ENCODE assay signal across 13 cellular contexts in genomic region chr2:28343184-28343942, GRCh38. TPM values are rescaled to one million over a fixed set of nuclear protein-coding genes. Genes with fewer than 3 reads are reported as not detected.
DNase-seq lines count a peak whose midpoint lies in the region; ATAC-seq, FAIRE-seq and TF ChIP-seq lines count a peak whose summit lies in the region.
"Had no signal": no experiment of that assay in that cellular context is flagged by ENCODE, and none has a peak within 500 bp of the region (broad histone marks: within the 10 kb centered on the region; RNA-seq: fewer than 3 reads in every experiment).

No MANE protein-coding gene starts in this region.

- peaks cover 3% of the 10 kb centered on the region for H3K36me3 Mint-ChIP-seq in neural progenitor cell

- H3K4me3 ChIP-seq in right atrium auricular region (no peak overlapping the region), breast epithelium (no peak overlapping the region), neural progenitor cell (no peak overlapping the region)

- H3F3A ChIP-seq in neural progenitor cell (ENCODE audit: low read depth), result peaks cover 12% of the 10 kb centered on the region

- peak overlapping the region; percentile 78 to 83 for H3K27ac ChIP-seq in right atrium auricular region
- peak overlapping the region; percentile 62 to 65 for H3K27ac ChIP-seq in breast epithelium
- no peak overlapping the region for H3K27ac ChIP-seq in neural progenitor cell

- DNase-seq in right atrium auricular region (ENCODE audit: low spot score) (no peak), left ventricle myocardium superior (no peak), breast epithelium (ENCODE audit: low spot score in 2 of 2) (no peak), neural progenitor cell (ENCODE audit: low spot score) (no peak), H54 (ENCODE audit: insufficient read length, low spot score) (no peak), NCI-H187 (lab: John Stamatoyannopoulos, UW) (no peak), 8988T (no peak)
- DNase-seq: activated CD4-positive, alpha-beta T cell treated with anti-CD3 and anti-CD28 coated beads, Interleukin-2, amount 10 ng/mL, durations not matched to agents 24 days and 14 days; activated effector memory CD4-positive, alpha-beta T cell treated with Interleukin-2 at 50 U/mL for 16 hours; DND-41; Karpas-422; stimulated activated naive CD8-positive, alpha-beta T cell treated with anti-CD3 and anti-CD28 coated beads, Interleukin-15, amount 100 ng/mL, for 72 hours had no signal

- ATAC-seq in left ventricle myocardium superior (no peak), GM19455 (IDR thresholded peaks at IDR 0.05; ENCODE audit: unreplicated experiment) (no peak)
- ATAC-seq: stimulated activated naive CD8-positive, alpha-beta T cell treated with anti-CD3 and anti-CD28 coated beads, Interleukin-15, amount 100 ng/mL, for 72 hours had no signal

- H3K36me3 ChIP-seq in right atrium auricular region (no peaks in the 10 kb centered on the region), breast epithelium (no peaks in the 10 kb centered on the region), neural progenitor cell (no peaks in the 10 kb centered on the region)

- H3K79me2 ChIP-seq in neural progenitor cell (ENCODE audit: low read depth), result no peaks in the 10 kb centered on the region

- H3K9me3 ChIP-seq in right atrium auricular region (no peaks in the 10 kb centered on the region), breast epithelium (no peaks in the 10 kb centered on the region), neural progenitor cell (ENCODE audit: low read depth) (no peaks in the 10 kb centered on the region)

- no peak overlapping the region for H3K4me3 Mint-ChIP-seq in neural progenitor cell
- H3K4me3 Mint-ChIP-seq: activated CD4-positive, alpha-beta T cell treated with anti-CD3 and anti-CD28 coated beads, Interleukin-2, amount 10 ng/mL, durations not matched to agents 24 days and 14 days; stimulated activated naive CD8-positive, alpha-beta T cell treated with anti-CD3 and anti-CD28 coated beads, Interleukin-15, amount 100 ng/mL, for 72 hours had no signal

- no peak for FAIRE-seq in H54 (lab: Jason Lieb, UNC)

- TF ChIP-seq CTCF in right atrium auricular region (IDR thresholded peaks at IDR 0.05) (no peak), breast epithelium (IDR thresholded peaks at IDR 0.05) (no peak), neural progenitor cell (IDR thresholded peaks at IDR 0.05) (no peak)

- H3K9ac ChIP-seq in neural progenitor cell, result no peak overlapping the region

- TF ChIP-seq POLR2A in breast epithelium (IDR thresholded peaks at IDR 0.05) (no peak), H54 (IDR thresholded peaks at IDR 0.05; ENCODE audit: low read depth, low read length) (no peak)

- no peak overlapping the region for H3K4me2 ChIP-seq in neural progenitor cell

- peaks cover 61% of the 10 kb centered on the region for H3K4me1 Mint-ChIP-seq in neural progenitor cell

- H3K27ac Mint-ChIP-seq in neural progenitor cell, result peak overlapping the region; percentile 57
- H3K27ac Mint-ChIP-seq: activated CD4-positive, alpha-beta T cell treated with anti-CD3 and anti-CD28 coated beads, Interleukin-2, amount 10 ng/mL, durations not matched to agents 24 days and 14 days had no signal

- H3K27me3 Mint-ChIP-seq in neural progenitor cell (ENCODE audit: insufficient read depth, low read depth), result peaks cover 11% of the 10 kb centered on the region
- H3K27me3 Mint-ChIP-seq: activated CD4-positive, alpha-beta T cell treated with anti-CD3 and anti-CD28 coated beads, Interleukin-2, amount 10 ng/mL, durations not matched to agents 24 days and 14 days; stimulated activated naive CD8-positive, alpha-beta T cell treated with anti-CD3 and anti-CD28 coated beads, Interleukin-15, amount 100 ng/mL, for 72 hours had no signal

- H3K9me3 Mint-ChIP-seq in neural progenitor cell, result no peaks in the 10 kb centered on the region
- H3K9me3 Mint-ChIP-seq: activated CD4-positive, alpha-beta T cell treated with anti-CD3 and anti-CD28 coated beads, Interleukin-2, amount 10 ng/mL, durations not matched to agents 24 days and 14 days; stimulated activated naive CD8-positive, alpha-beta T cell treated with anti-CD3 and anti-CD28 coated beads, Interleukin-15, amount 100 ng/mL, for 72 hours had no signal

- H2AFZ ChIP-seq in neural progenitor cell (replicated peaks), result no peak overlapping the region

- no peaks in the 10 kb centered on the region for H4K20me1 ChIP-seq in neural progenitor cell (ENCODE audit: low read depth)

- H3K27me3 ChIP-seq in right atrium auricular region (no peaks in the 10 kb centered on the region), breast epithelium (no peaks in the 10 kb centered on the region), neural progenitor cell (no peaks in the 10 kb centered on the region)

- peaks cover 3 to 55% of the 10 kb centered on the region in 2 donors for H3K4me1 ChIP-seq in right atrium auricular region
- no peaks in the 10 kb centered on the region for H3K4me1 ChIP-seq in breast epithelium
- H3K4me1 ChIP-seq in neural progenitor cell, result peaks cover 39% of the 10 kb centered on the region

- intact Hi-C loops in left ventricle myocardium superior (cut with micrococcal nuclease), result no loop called here
- intact Hi-C loops in breast epithelium (cut with DNase I; ENCODE audit: low total_unique reads), result no loop called here

RNA-seq across cellular contexts. Expression of gene FOSL2, which starts 49.3 kb away (rescaled TPM):
- total RNA-seq in right atrium auricular region (100 to 1,000 TPM in 1 of 2 donors, 10 to 100 TPM in 1; 54.0 to 116 TPM), left ventricle myocardium superior (45.7 TPM), breast epithelium (100 to 1,000 TPM; 106 to 116 (median 116) TPM), neural progenitor cell (ENCODE audit: low replicate concordance) (1.3 and 3.7 TPM in 2 replicates)
